Comparison of ENCODE assay signal across 1 cellular context in the genomic region with DNA sequence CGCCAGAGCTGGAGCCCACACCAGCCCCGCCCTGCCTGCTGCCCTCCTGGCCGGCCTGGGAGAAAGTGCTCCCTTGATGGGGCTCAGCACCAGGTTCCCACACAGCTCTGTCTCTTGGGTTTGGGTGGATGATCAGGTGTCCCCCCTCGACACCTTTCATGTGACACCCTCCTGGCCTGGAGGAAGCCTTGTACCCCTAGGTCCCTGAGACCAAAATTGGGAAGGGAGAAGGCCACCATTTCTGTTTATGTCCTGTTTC.
TF ChIP-seq lines count a peak whose summit lies in the region.

No MANE protein-coding gene starts in this region.

TF ChIP-seq in liver, 16 proteins besides CTCF, POLR2A, EP300 and RAD21:
- TF ChIP-seq, protein P1, sequence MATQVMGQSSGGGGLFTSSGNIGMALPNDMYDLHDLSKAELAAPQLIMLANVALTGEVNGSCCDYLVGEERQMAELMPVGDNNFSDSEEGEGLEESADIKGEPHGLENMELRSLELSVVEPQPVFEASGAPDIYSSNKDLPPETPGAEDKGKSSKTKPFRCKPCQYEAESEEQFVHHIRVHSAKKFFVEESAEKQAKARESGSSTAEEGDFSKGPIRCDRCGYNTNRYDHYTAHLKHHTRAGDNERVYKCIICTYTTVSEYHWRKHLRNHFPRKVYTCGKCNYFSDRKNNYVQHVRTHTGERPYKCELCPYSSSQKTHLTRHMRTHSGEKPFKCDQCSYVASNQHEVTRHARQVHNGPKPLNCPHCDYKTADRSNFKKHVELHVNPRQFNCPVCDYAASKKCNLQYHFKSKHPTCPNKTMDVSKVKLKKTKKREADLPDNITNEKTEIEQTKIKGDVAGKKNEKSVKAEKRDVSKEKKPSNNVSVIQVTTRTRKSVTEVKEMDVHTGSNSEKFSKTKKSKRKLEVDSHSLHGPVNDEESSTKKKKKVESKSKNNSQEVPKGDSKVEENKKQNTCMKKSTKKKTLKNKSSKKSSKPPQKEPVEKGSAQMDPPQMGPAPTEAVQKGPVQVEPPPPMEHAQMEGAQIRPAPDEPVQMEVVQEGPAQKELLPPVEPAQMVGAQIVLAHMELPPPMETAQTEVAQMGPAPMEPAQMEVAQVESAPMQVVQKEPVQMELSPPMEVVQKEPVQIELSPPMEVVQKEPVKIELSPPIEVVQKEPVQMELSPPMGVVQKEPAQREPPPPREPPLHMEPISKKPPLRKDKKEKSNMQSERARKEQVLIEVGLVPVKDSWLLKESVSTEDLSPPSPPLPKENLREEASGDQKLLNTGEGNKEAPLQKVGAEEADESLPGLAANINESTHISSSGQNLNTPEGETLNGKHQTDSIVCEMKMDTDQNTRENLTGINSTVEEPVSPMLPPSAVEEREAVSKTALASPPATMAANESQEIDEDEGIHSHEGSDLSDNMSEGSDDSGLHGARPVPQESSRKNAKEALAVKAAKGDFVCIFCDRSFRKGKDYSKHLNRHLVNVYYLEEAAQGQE (IDR thresholded peaks at IDR 0.05), result no peak
